8 cellular contexts compared by ENCODE assay signal in the genomic region with DNA sequence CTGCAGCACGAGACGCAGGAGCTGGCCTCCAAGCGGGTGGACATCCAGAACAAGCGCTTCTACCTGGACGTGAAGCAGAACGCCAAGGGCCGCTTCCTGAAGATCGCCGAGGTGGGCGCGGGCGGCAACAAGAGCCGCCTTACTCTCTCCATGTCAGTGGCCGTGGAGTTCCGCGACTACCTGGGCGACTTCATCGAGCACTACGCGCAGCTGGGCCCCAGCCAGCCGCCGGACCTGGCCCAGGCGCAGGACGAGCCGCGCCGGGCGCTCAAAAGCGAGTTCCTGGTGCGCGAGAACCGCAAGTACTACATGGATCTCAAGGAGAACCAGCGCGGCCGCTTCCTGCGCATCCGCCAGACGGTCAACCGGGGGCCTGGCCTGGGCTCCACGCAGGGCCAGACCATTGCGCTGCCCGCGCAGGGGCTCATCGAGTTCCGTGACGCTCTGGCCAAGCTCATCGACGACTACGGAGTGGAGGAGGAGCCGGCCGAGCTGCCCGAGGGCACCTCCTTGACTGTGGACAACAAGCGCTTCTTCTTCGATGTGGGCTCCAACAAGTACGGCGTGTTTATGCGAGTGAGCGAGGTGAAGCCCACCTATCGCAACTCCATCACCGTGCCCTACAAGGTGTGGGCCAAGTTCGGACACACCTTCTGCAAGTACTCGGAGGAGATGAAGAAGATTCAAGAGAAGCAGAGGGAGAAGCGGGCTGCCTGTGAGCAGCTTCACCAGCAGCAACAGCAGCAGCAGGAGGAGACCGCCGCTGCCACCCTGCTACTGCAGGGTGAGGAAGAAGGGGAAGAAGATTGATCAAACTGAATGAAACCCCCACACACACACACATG. TPM values are rescaled to one million over a fixed set of nuclear protein-coding genes. Genes with fewer than 3 reads are reported as not detected.
DNase-seq lines count a peak whose midpoint lies in the region; ATAC-seq, FAIRE-seq and TF ChIP-seq lines count a peak whose summit lies in the region.

No MANE protein-coding gene starts in this region.

- H3K4me3 Mint-ChIP-seq in CD4-positive, alpha-beta T cell: peak overlapping the region; percentile 100
- H3K4me3 Mint-ChIP-seq in activated naive CD8-positive, alpha-beta T cell treated with anti-CD3 and anti-CD28 coated beads for 36 hours: peak overlapping the region; percentile 92

- ATAC-seq in CD4-positive, alpha-beta T cell (ENCODE audit: poor library complexity): peak; percentile 6
- ATAC-seq in GM19328 (IDR thresholded peaks at IDR 0.05; ENCODE audit: unreplicated experiment): peak; percentile 23
- ATAC-seq in HG03442 (IDR thresholded peaks at IDR 0.05; ENCODE audit: unreplicated experiment): peak; percentile 27
- peak; percentile 42 to 61 (median 60) for ATAC-seq in pancreas

- no peak for TF ChIP-seq CTCF in CD4-positive, alpha-beta T cell (IDR thresholded peaks at IDR 0.05)
- TF ChIP-seq CTCF in RWPE1 (conservative IDR thresholded peaks at IDR 0.05; ENCODE audit: low read depth): no peak
- TF ChIP-seq CTCF in cardiac muscle cell (IDR thresholded peaks at IDR 0.05; ENCODE audit: low read depth, low read length): no peak
- no peak for TF ChIP-seq CTCF in pancreas (IDR thresholded peaks at IDR 0.05)

- no peaks in the 10 kb centered on the region for H3K9me3 ChIP-seq in CD4-positive, alpha-beta T cell (ENCODE audit: control insufficient read depth, low read length)
- H3K9me3 ChIP-seq in cardiac muscle cell (ENCODE audit: low read depth): no peaks in the 10 kb centered on the region
- H3K9me3 ChIP-seq in pancreas: no peaks in the 10 kb centered on the region

- H3K4me1 ChIP-seq in cardiac muscle cell (ENCODE audit: low read depth): peaks cover 30% of the 10 kb centered on the region
- peaks cover 8 to 50% (median 43%) of the 10 kb centered on the region in 3 donors for H3K4me1 ChIP-seq in pancreas

- H3K4me1 Mint-ChIP-seq in CD4-positive, alpha-beta T cell (ENCODE audit: low read depth): peaks cover 83% of the 10 kb centered on the region
- peaks cover 56% of the 10 kb centered on the region for H3K4me1 Mint-ChIP-seq in activated naive CD8-positive, alpha-beta T cell treated with anti-CD3 and anti-CD28 coated beads for 36 hours

- intact Hi-C loops in CD4-positive, alpha-beta T cell (cut with DNase I, micrococcal nuclease): loop anchor here in 1 of 2 experiments (2.0 to 10.0 kb wide), 5 partner anchors 30 to 1540 kb away; partner anchors contain the start of genes HSPA9, SPATA24 and UBE2D2
- intact Hi-C loops in pancreas (cut with DNase I): no loop called here

- DNase-seq in CD4-positive, alpha-beta T cell: peak in 9 of 10 experiments; percentile 10 to 52 (median 23)
- DNase-seq in RWPE1 (ENCODE audit: low spot score) (peak; percentile 48), cardiac muscle cell (ENCODE audit: low read depth in 1 of 2, low spot score in 1 of 2) (peak; percentile 57 to 71), pancreas (peak; percentile 60 to 90 (median 70)), NCI-H1930 (lab: John Stamatoyannopoulos, UW) (no peak)
- DNase-seq in activated naive CD8-positive, alpha-beta T cell treated with anti-CD3 and anti-CD28 coated beads for 36 hours: peak; percentile 46

- FAIRE-seq in pancreas (lab: Jason Lieb, UNC): no peak

- POLR2A ChIA-PET in CD4-positive, alpha-beta T cell (lab: Charles Lee): interaction anchor here (1.0 to 8.0 kb wide), 8 partner anchors 7 to 1539 kb away, joined by 3 to 63 read pairs (median 8); partner anchors contain the start of genes CYSTM1 and HSPA9
- POLR2A ChIA-PET in RWPE1 (lab: Yijun Ruan, JAX; ENCODE audit: low non-redundant PET): no interaction called here

- peak overlapping the region; percentile 96 for H3K27ac Mint-ChIP-seq in CD4-positive, alpha-beta T cell
- H3K27ac Mint-ChIP-seq in activated naive CD8-positive, alpha-beta T cell treated with anti-CD3 and anti-CD28 coated beads for 36 hours: peak overlapping the region; percentile 90

- H3K9me3 Mint-ChIP-seq in CD4-positive, alpha-beta T cell: no peaks in the 10 kb centered on the region
- H3K9me3 Mint-ChIP-seq in activated naive CD8-positive, alpha-beta T cell treated with anti-CD3 and anti-CD28 coated beads for 36 hours: no peaks in the 10 kb centered on the region

- peaks cover 10% of the 10 kb centered on the region for H3K27me3 ChIP-seq in CD4-positive, alpha-beta T cell (ENCODE audit: control insufficient read depth, insufficient read depth, low read length)
- H3K27me3 ChIP-seq in cardiac muscle cell (peaks cover 40% of the 10 kb centered on the region), pancreas (no peaks in the 10 kb centered on the region)

- H3K36me3 ChIP-seq in cardiac muscle cell (no peaks in the 10 kb centered on the region), pancreas (no peaks in the 10 kb centered on the region)

- 2% methylated on average over 62 to 65 of the region's 65 CpGs for WGBS in pancreas, 2 donors

- H3K4me3 ChIP-seq in cardiac muscle cell (peak overlapping the region; percentile 67), pancreas (peak overlapping the region; percentile 68 to 74 (median 72))

- H3K27me3 Mint-ChIP-seq in CD4-positive, alpha-beta T cell: no peaks in the 10 kb centered on the region
- peaks cover 7% of the 10 kb centered on the region for H3K27me3 Mint-ChIP-seq in activated naive CD8-positive, alpha-beta T cell treated with anti-CD3 and anti-CD28 coated beads for 36 hours

- H3K36me3 Mint-ChIP-seq in CD4-positive, alpha-beta T cell (ENCODE audit: low read depth): peaks cover 11% of the 10 kb centered on the region
- H3K36me3 Mint-ChIP-seq in activated naive CD8-positive, alpha-beta T cell treated with anti-CD3 and anti-CD28 coated beads for 36 hours: peaks cover 3% of the 10 kb centered on the region

- CTCF ChIA-PET in CD4-positive, alpha-beta T cell (lab: Charles Lee): interaction anchor here (1.4 to 2.6 kb wide), 3 partner anchors 17 to 31 kb away, joined by 3 to 10 read pairs (median 9); no protein-coding TSS in a partner anchor
- CTCF ChIA-PET in RWPE1 (lab: Yijun Ruan, JAX): interaction anchor here (0.6 to 2.3 kb wide), 6 partner anchors 9 to 671 kb away, joined by 3 to 10 read pairs (median 4); no protein-coding TSS in a partner anchor

- H3K27ac ChIP-seq in CD4-positive, alpha-beta T cell (ENCODE audit: low read depth, low read length): peak overlapping the region; percentile 80
- H3K27ac ChIP-seq in RWPE1 (peak overlapping the region; percentile 95), cardiac muscle cell (peak overlapping the region; percentile 64), pancreas (peak overlapping the region; percentile 80 to 95 (median 88))

RNA-seq across cellular contexts. Expression of gene PURA, which starts 0.7 kb away (rescaled TPM):
- total RNA-seq in CD4-positive, alpha-beta T cell: 1 to 10 TPM; 7.0 to 7.9 TPM
- 1 to 10 TPM; 9.7 to 9.9 TPM for total RNA-seq in activated naive CD8-positive, alpha-beta T cell treated with anti-CD3 and anti-CD28 coated beads for 36 hours
- total RNA-seq in cardiac muscle cell (6.1 and 9.0 TPM in 2 replicates), pancreas (10 to 100 TPM in 3 of 6 donors, 1 to 10 TPM in 3; 8.3 to 17.2 (median 11.1) TPM)
- polyA plus RNA-seq in cardiac muscle cell (7.0 and 11.1 TPM in 2 replicates), pancreas (1 to 10 TPM; 3.2 to 3.9 TPM)

RNA-seq across cellular contexts. Expression of gene IGIP, which starts 11.2 kb away (rescaled TPM):
- 1 to 10 TPM; 1.5 TPM for total RNA-seq in CD4-positive, alpha-beta T cell
- 1 to 10 TPM; 1.2 to 1.3 TPM for total RNA-seq in activated naive CD8-positive, alpha-beta T cell treated with anti-CD3 and anti-CD28 coated beads for 36 hours
- total RNA-seq in cardiac muscle cell (1.5 and 4.8 TPM in 2 replicates), pancreas (1 to 10 TPM; 2.6 to 8.0 (median 5.8) TPM)
- polyA plus RNA-seq in cardiac muscle cell (0.51 and 1.4 TPM in 2 replicates), pancreas (1 to 10 TPM; 3.8 to 7.0 TPM)

Comparison
In these comparisons a context has a peak if more than half of its experiments do, and no peak if none do; other contexts are left out.
1. ATAC-seq: peak in every context shown above with its lines; median percentile 60 in pancreas; 27 in HG03442; 23 in GM19328; 6 in CD4-positive, alpha-beta T cell.
2. DNase-seq: peak in CD4-positive, alpha-beta T cell (9 of 10), RWPE1 (single experiment), activated naive CD8-positive, alpha-beta T cell treated with anti-CD3 and anti-CD28 coated beads for 36 hours (single experiment), cardiac muscle cell (2 of 2) and pancreas (6 of 6); none in NCI-H1930 (0 of 2).
3. Peak in every context shown above with its lines, with median percentiles within 50 percentile points of each other: H3K27ac ChIP-seq.